In genomic region chr2:173716458-173717052, GRCh38 we compare ENCODE assay signal across 18 cellular contexts.
"Had no signal": no experiment of that assay in that cellular context is flagged by ENCODE, and none has a peak within 500 bp of the region (broad histone marks: within the 10 kb centered on the region; RNA-seq: fewer than 3 reads in every experiment).

No MANE protein-coding gene starts in this region.

- H3K36me3 ChIP-seq: right atrium auricular region, upper lobe of right lung had no signal

- H3K27me3 ChIP-seq: right atrium auricular region, testis, upper lobe of right lung had no signal

- H3K4me3 ChIP-seq: right atrium auricular region, smooth muscle cell, testis, upper lobe of right lung had no signal

- H3K4me1 Mint-ChIP-seq: activated naive CD8-positive, alpha-beta T cell treated with anti-CD3 and anti-CD28 coated beads, Interleukin-2, amount 10 ng/mL, durations not matched to agents 7 days and 5 days; stimulated activated naive CD8-positive, alpha-beta T cell treated with anti-CD3 and anti-CD28 coated beads, Interleukin-15, amount 100 ng/mL, for 72 hours; T-cell had no signal

- H3K9me3 ChIP-seq: right atrium auricular region, testis, upper lobe of right lung had no signal

- H3K4me2 ChIP-seq: smooth muscle cell had no signal

- H3K9me3 Mint-ChIP-seq: activated naive CD8-positive, alpha-beta T cell treated with anti-CD3 and anti-CD28 coated beads, Interleukin-2, amount 10 ng/mL, durations not matched to agents 7 days and 5 days; effector memory CD8-positive, alpha-beta T cell; nephron progenitor cell; stimulated activated naive CD8-positive, alpha-beta T cell treated with anti-CD3 and anti-CD28 coated beads, Interleukin-15, amount 100 ng/mL, for 72 hours; T-cell had no signal

- DNase-seq: activated CD4-positive, CD25-positive, alpha-beta regulatory T cell treated with anti-CD3 and anti-CD28 coated beads, Interleukin-2, amount 50 U/mL, for 72 hours; activated naive CD4-positive, alpha-beta T cell; activated naive CD8-positive, alpha-beta T cell treated with anti-CD3 and anti-CD28 coated beads, Interleukin-2, amount 10 ng/mL, durations not matched to agents 7 days and 5 days; activated T-cell treated with anti-CD3 and anti-CD28 coated beads for 4 hours; dermis blood vessel endothelial cell; effector memory CD8-positive, alpha-beta T cell; erythroblast; hippocampal formation; kidney glomerular epithelial cell; nephron progenitor cell; occipital lobe; stimulated activated naive CD8-positive, alpha-beta T cell treated with anti-CD3 and anti-CD28 coated beads, Interleukin-15, amount 100 ng/mL, for 72 hours; T-cell; T-helper 9 cell; testis; upper lobe of right lung had no signal

- H3K4me1 ChIP-seq: right atrium auricular region, testis, upper lobe of right lung had no signal

- H3K27ac ChIP-seq: right atrium auricular region, testis, upper lobe of right lung had no signal

- H3K27ac Mint-ChIP-seq: activated naive CD8-positive, alpha-beta T cell treated with anti-CD3 and anti-CD28 coated beads, Interleukin-2, amount 10 ng/mL, durations not matched to agents 7 days and 5 days; effector memory CD8-positive, alpha-beta T cell; nephron progenitor cell; stimulated activated naive CD8-positive, alpha-beta T cell treated with anti-CD3 and anti-CD28 coated beads, Interleukin-15, amount 100 ng/mL, for 72 hours; T-cell had no signal

- H3K4me3 Mint-ChIP-seq: activated naive CD8-positive, alpha-beta T cell treated with anti-CD3 and anti-CD28 coated beads, Interleukin-2, amount 10 ng/mL, durations not matched to agents 7 days and 5 days; effector memory CD8-positive, alpha-beta T cell; nephron progenitor cell; stimulated activated naive CD8-positive, alpha-beta T cell treated with anti-CD3 and anti-CD28 coated beads, Interleukin-15, amount 100 ng/mL, for 72 hours; T-cell had no signal

- H3K36me3 Mint-ChIP-seq: activated naive CD8-positive, alpha-beta T cell treated with anti-CD3 and anti-CD28 coated beads, Interleukin-2, amount 10 ng/mL, durations not matched to agents 7 days and 5 days; T-cell had no signal

- ATAC-seq: effector memory CD8-positive, alpha-beta T cell; stimulated activated naive CD8-positive, alpha-beta T cell treated with anti-CD3 and anti-CD28 coated beads, Interleukin-15, amount 100 ng/mL, for 72 hours; T-cell; upper lobe of right lung had no signal
